8 cellular contexts compared by ENCODE assay signal in genomic region chr11:47213985-47214564, GRCh38. TPM values are rescaled to one million over a fixed set of nuclear protein-coding genes. Genes with fewer than 3 reads are reported as not detected.
DNase-seq lines count a peak whose midpoint lies in the region; ATAC-seq, FAIRE-seq and TF ChIP-seq lines count a peak whose summit lies in the region.

No MANE protein-coding gene starts in this region.

- H3K9me3 Mint-ChIP-seq in activated naive CD8-positive, alpha-beta T cell treated with anti-CD3 and anti-CD28 coated beads, Interleukin-2, amount 10 ng/mL, durations not matched to agents 7 days and 5 days: no peaks in the 10 kb centered on the region

- no peaks in the 10 kb centered on the region for H3K36me3 ChIP-seq in pancreas
- peaks cover 0 to 16% (median 0%) of the 10 kb centered on the region in 3 donors for H3K36me3 ChIP-seq in tibial nerve

- DNase-seq in GM03348 (ENCODE audit: low spot score) (peak; percentile 95), HFF-Myc (ENCODE audit: extremely low read depth, low read depth) (no peak), NAMALWA (ENCODE audit: low spot score) (peak; percentile 92), SKM-1 (lab: John Stamatoyannopoulos, UW; ENCODE audit: unreplicated experiment) (peak; percentile 73), Right ventricle myocardium superior (peak; percentile 96), pancreas (peak; percentile 90 to 97 (median 93)), tibial nerve (ENCODE audit: low spot score in 2 of 2) (peak; percentile 85 to 87)
- peak; percentile 81 for DNase-seq in activated naive CD8-positive, alpha-beta T cell treated with anti-CD3 and anti-CD28 coated beads, Interleukin-2, amount 10 ng/mL, durations not matched to agents 7 days and 5 days

- FAIRE-seq in pancreas (lab: Jason Lieb, UNC): no peak

- 5 to 6% methylated on average over 20 of the region's 20 CpGs for WGBS in pancreas, 2 donors
- WGBS in tibial nerve, 2 donors: 4 to 9% methylated on average over 20 of the region's 20 CpGs

- H3K27ac ChIP-seq in pancreas: peak overlapping the region; percentile 88 to 94 (median 90)
- peak overlapping the region; percentile 93 to 99 (median 98) for H3K27ac ChIP-seq in tibial nerve

- H3K27me3 Mint-ChIP-seq in activated naive CD8-positive, alpha-beta T cell treated with anti-CD3 and anti-CD28 coated beads, Interleukin-2, amount 10 ng/mL, durations not matched to agents 7 days and 5 days: peaks cover 2% of the 10 kb centered on the region

- peak in 1 of 2 donors; percentile 81 for TF ChIP-seq EP300 in tibial nerve (IDR thresholded peaks at IDR 0.05)

- H3K27me3 ChIP-seq in pancreas (no peaks in the 10 kb centered on the region), tibial nerve (no peaks in the 10 kb centered on the region)

- intact Hi-C loops in Right ventricle myocardium superior (cut with DNase I) (loop anchor here (2.0 kb wide), 1 partner anchor 37 kb away; the partner anchor contains the start of gene ARFGAP2), pancreas (cut with DNase I) (no loop called here)

- H3K36me3 Mint-ChIP-seq in activated naive CD8-positive, alpha-beta T cell treated with anti-CD3 and anti-CD28 coated beads, Interleukin-2, amount 10 ng/mL, durations not matched to agents 7 days and 5 days: peaks cover 22% of the 10 kb centered on the region

- H3K4me1 Mint-ChIP-seq in activated naive CD8-positive, alpha-beta T cell treated with anti-CD3 and anti-CD28 coated beads, Interleukin-2, amount 10 ng/mL, durations not matched to agents 7 days and 5 days: peaks cover 32% of the 10 kb centered on the region

- TF ChIP-seq CTCF in HFF-Myc (IDR thresholded peaks at IDR 0.05; ENCODE audit: low read depth, low read length, missing control alignments): no peak
- TF ChIP-seq CTCF in pancreas (IDR thresholded peaks at IDR 0.05): no peak
- TF ChIP-seq CTCF in tibial nerve (IDR thresholded peaks at IDR 0.05): no peak

- peak; percentile 80 for ATAC-seq in activated naive CD8-positive, alpha-beta T cell treated with anti-CD3 and anti-CD28 coated beads, Interleukin-2, amount 10 ng/mL, durations not matched to agents 7 days and 5 days (ENCODE audit: low read depth)
- peak; percentile 95 for ATAC-seq in Right ventricle myocardium superior (ENCODE audit: poor library complexity)
- peak; percentile 89 to 95 (median 90) for ATAC-seq in pancreas

- POLR2A ChIA-PET in activated naive CD8-positive, alpha-beta T cell treated with anti-CD3 and anti-CD28 coated beads, Interleukin-2, amount 10 ng/mL, durations not matched to agents 7 days and 5 days (lab: Charles Lee): interaction anchor here (0.6 to 3.8 kb wide), 34 partner anchors 8 to 623 kb away, joined by 3 to 59 read pairs (median 7); partner anchors contain the start of genes ACP2, ARFGAP2, FNBP4 and MADD

- peak overlapping the region; percentile 100 for H3K27ac Mint-ChIP-seq in activated naive CD8-positive, alpha-beta T cell treated with anti-CD3 and anti-CD28 coated beads, Interleukin-2, amount 10 ng/mL, durations not matched to agents 7 days and 5 days

- H3K9me3 ChIP-seq in pancreas (no peaks in the 10 kb centered on the region), tibial nerve (no peaks in the 10 kb centered on the region)

- peak; percentile 44 to 54 for TF ChIP-seq POLR2A in tibial nerve (IDR thresholded peaks at IDR 0.05)

- peak overlapping the region; percentile 61 for H3K4me3 ChIP-seq in HFF-Myc (replicated peaks; ENCODE audit: low read depth, low read length)
- peak overlapping the region; percentile 47 to 72 (median 54) for H3K4me3 ChIP-seq in pancreas
- peak overlapping the region; percentile 64 to 77 (median 72) for H3K4me3 ChIP-seq in tibial nerve

- H3K4me1 ChIP-seq in pancreas (peaks cover 0 to 17% (median 4%) of the 10 kb centered on the region in 3 donors), tibial nerve (peaks cover 0 to 44% (median 14%) of the 10 kb centered on the region in 4 donors)

- peak overlapping the region; percentile 99 for H3K4me3 Mint-ChIP-seq in activated naive CD8-positive, alpha-beta T cell treated with anti-CD3 and anti-CD28 coated beads, Interleukin-2, amount 10 ng/mL, durations not matched to agents 7 days and 5 days

RNA-seq across cellular contexts. Expression of gene DDB2, which starts 0.7 kb away (rescaled TPM):
- total RNA-seq in activated naive CD8-positive, alpha-beta T cell treated with anti-CD3 and anti-CD28 coated beads, Interleukin-2, amount 10 ng/mL, durations not matched to agents 7 days and 5 days: 100 to 1,000 TPM; 178 to 181 TPM
- total RNA-seq in Right ventricle myocardium superior (9.3 TPM), pancreas (10 to 100 TPM in 5 of 6 donors, 1 to 10 TPM in 1; 10.0 to 46.2 (median 20.0) TPM), tibial nerve (10 to 100 TPM; 43.8 to 82.8 (median 52.4) TPM)
- polyA plus RNA-seq in pancreas: 10 to 100 TPM; 31.2 to 45.9 TPM

RNA-seq across cellular contexts. Expression of gene PACSIN3, which starts 27.8 kb away (rescaled TPM):
- 1 to 10 TPM; 1.1 to 1.3 TPM for total RNA-seq in activated naive CD8-positive, alpha-beta T cell treated with anti-CD3 and anti-CD28 coated beads, Interleukin-2, amount 10 ng/mL, durations not matched to agents 7 days and 5 days
- total RNA-seq in Right ventricle myocardium superior (175 TPM), pancreas (10 to 100 TPM; 16.5 to 39.9 (median 29.6) TPM), tibial nerve (10 to 100 TPM; 44.8 to 69.0 (median 61.6) TPM)
- 10 to 100 TPM; 28.1 to 31.3 TPM for polyA plus RNA-seq in pancreas

RNA-seq across cellular contexts. Expression of gene ACP2, which starts 34.5 kb away (rescaled TPM):
- total RNA-seq in activated naive CD8-positive, alpha-beta T cell treated with anti-CD3 and anti-CD28 coated beads, Interleukin-2, amount 10 ng/mL, durations not matched to agents 7 days and 5 days: 10 to 100 TPM; 26.5 to 31.1 TPM
- total RNA-seq in Right ventricle myocardium superior (18.4 TPM), pancreas (10 to 100 TPM; 22.5 to 38.1 (median 29.7) TPM), tibial nerve (10 to 100 TPM; 38.5 to 88.1 (median 58.8) TPM)
- polyA plus RNA-seq in pancreas: 10 to 100 TPM; 40.4 to 53.6 TPM

RNA-seq across cellular contexts. Expression of gene ARFGAP2, which starts 37.4 kb away (rescaled TPM):
- total RNA-seq in activated naive CD8-positive, alpha-beta T cell treated with anti-CD3 and anti-CD28 coated beads, Interleukin-2, amount 10 ng/mL, durations not matched to agents 7 days and 5 days: 100 to 1,000 TPM; 108 to 113 TPM
- 46.1 TPM for total RNA-seq in Right ventricle myocardium superior
- total RNA-seq in pancreas: 10 to 100 TPM; 40.1 to 67.5 (median 61.4) TPM
- polyA plus RNA-seq in pancreas: 10 to 100 TPM; 73.1 to 78.9 TPM
- 100 to 1,000 TPM; 164 to 209 (median 176) TPM for total RNA-seq in tibial nerve

RNA-seq across cellular contexts. Expression of gene NR1H3, which starts 43.7 kb away (rescaled TPM):
- 10 to 100 TPM; 11.7 to 15.1 TPM for total RNA-seq in activated naive CD8-positive, alpha-beta T cell treated with anti-CD3 and anti-CD28 coated beads, Interleukin-2, amount 10 ng/mL, durations not matched to agents 7 days and 5 days
- total RNA-seq in Right ventricle myocardium superior (19.1 TPM), pancreas (10 to 100 TPM in 5 of 6 donors, 1 to 10 TPM in 1; 8.9 to 24.0 (median 15.2) TPM), tibial nerve (100 to 1,000 TPM in 3 of 4 donors, 10 to 100 TPM in 1; 92.7 to 218 (median 124) TPM)
- polyA plus RNA-seq in pancreas: 10 to 100 TPM; 54.9 to 60.0 TPM

Comparison
In these comparisons a context has a peak if more than half of its experiments do, and no peak if none do; other contexts are left out.
1. RNA of gene PACSIN3, which starts 27.8 kb away (total RNA-seq): 175 TPM in Right ventricle myocardium superior (single experiment), 44.8 to 69.0 TPM in tibial nerve and 16.5 to 39.9 TPM in pancreas; 1.1 to 1.3 TPM in activated naive CD8-positive, alpha-beta T cell treated with anti-CD3 and anti-CD28 coated beads, Interleukin-2, amount 10 ng/mL, durations not matched to agents 7 days and 5 days; every median in the first group is over 4 times any median in the second.
2. Peak in every context shown above with its lines, with median percentiles within 50 percentile points of each other: H3K4me3 ChIP-seq and ATAC-seq.